In genomic region chr11:65377777-65378176, GRCh38 we compare ENCODE assay signal across 18 cellular contexts. TPM values are rescaled to one million over a fixed set of nuclear protein-coding genes. Genes with fewer than 3 reads are reported as not detected.
A peak's percentile ranks its signal among the peaks of the same experiment; 100 is the strongest.
DNase-seq lines count a peak whose midpoint lies in the region; ATAC-seq and TF ChIP-seq lines count a peak whose summit lies in the region.
"Had no signal": no experiment of that assay in that cellular context is flagged by ENCODE, and none has a peak within 500 bp of the region (broad histone marks: within the 10 kb centered on the region; RNA-seq: fewer than 3 reads in every experiment).

No MANE protein-coding gene starts in this region.

- no peak overlapping the region for H2BK5ac ChIP-seq in mesenchymal stem cell (ENCODE audit: low read depth, low read length, poor library complexity, severe bottlenecking)

- intact Hi-C loops in activated B cell treated with CpG ODN at 0.5 μM for 24 hours (cut with micrococcal nuclease), result loop anchor here (1.0 kb wide), 1 partner anchor 11 kb away; no protein-coding TSS in a partner anchor
- intact Hi-C loops in naive thymus-derived CD4-positive, alpha-beta T cell (cut with micrococcal nuclease), result no loop called here

- no peak for DNase-seq in activated T-cell treated with anti-CD3 and anti-CD28 coated beads, Interleukin-2, amount 50 U/mL, for 24 hours
- no peak for DNase-seq in activated T-cell treated with anti-CD3 and anti-CD28 coated beads, Interleukin-2, amount 50 U/mL, for 48 hours
- DNase-seq in activated B cell treated with CpG ODN at 0.5 μM for 24 hours, result no peak
- DNase-seq in mesenchymal stem cell, result no peak
- DNase-seq in effector memory CD4-positive, alpha-beta T cell, result no peak
- DNase-seq in naive thymus-derived CD4-positive, alpha-beta T cell, result no peak
- DNase-seq: activated CD4-positive, CD25-positive, alpha-beta regulatory T cell treated with anti-CD3 and anti-CD28 coated beads, Interleukin-2, amount 50 U/mL, for 72 hours; activated T-cell treated with anti-CD3 and anti-CD28 coated beads for 4 hours; GM23248; midbrain; NCI-H2081 treated with DMSO at 0.1 percent for 48 hours; NCI-H526; SW 1271 had no signal

- H3K18ac ChIP-seq in mesenchymal stem cell (ENCODE audit: low read depth in 1 of 2, low read length in 2 of 2), result peak overlapping the region in 1 of 2 experiments; percentile 4

- 88% methylated on average over 8 of the region's 8 CpGs for WGBS in mesenchymal stem cell

- H3K4me3 ChIP-seq in mesenchymal stem cell (ENCODE audit: insufficient read depth in 1 of 2, low read depth in 1 of 2, low read length in 2 of 2), result no peak overlapping the region
- no peak overlapping the region for H3K4me3 ChIP-seq in effector memory CD4-positive, alpha-beta T cell (ENCODE audit: insufficient read depth, low read depth, low read length, poor library complexity, severe bottlenecking)
- H3K4me3 ChIP-seq in naive thymus-derived CD4-positive, alpha-beta T cell (ENCODE audit: low read length), result no peak overlapping the region
- H3K4me3 ChIP-seq: adrenal gland, GM23248 had no signal

- H3K4me1 ChIP-seq in mesenchymal stem cell (ENCODE audit: control insufficient read depth, insufficient read depth, low read depth, low read length), result peaks cover 40% of the 10 kb centered on the region
- peaks cover 13% of the 10 kb centered on the region for H3K4me1 ChIP-seq in effector memory CD4-positive, alpha-beta T cell (ENCODE audit: control insufficient read depth, insufficient read depth, low read length, poor library complexity, severe bottlenecking)
- H3K4me1 ChIP-seq in naive thymus-derived CD4-positive, alpha-beta T cell (ENCODE audit: control insufficient read depth in 2 of 2, insufficient read depth in 2 of 2, low read length in 2 of 2), result peaks cover 8 to 9% of the 10 kb centered on the region in 2 donors

- H4K8ac ChIP-seq in mesenchymal stem cell (ENCODE audit: low read length), result no peak overlapping the region

- peak overlapping the region; percentile 69 for H2AK5ac ChIP-seq in mesenchymal stem cell (ENCODE audit: low read length, severe bottlenecking)

- no peak overlapping the region for H2BK15ac ChIP-seq in mesenchymal stem cell (ENCODE audit: low read depth, poor library complexity, severe bottlenecking)

- H2BK120ac ChIP-seq in mesenchymal stem cell (ENCODE audit: low read depth, low read length), result no peak overlapping the region

- H3K23ac ChIP-seq in mesenchymal stem cell (ENCODE audit: low read length in 2 of 2), result no peak overlapping the region

- POLR2A ChIA-PET in activated B cell treated with CpG ODN at 0.5 μM for 24 hours (lab: Charles Lee), result interaction anchor here (0.7 to 18.2 kb wide), 17 partner anchors 9 to 236 kb away, joined by 3 to 584 read pairs (median 7); partner anchors contain the start of genes FRMD8, MALAT1, MAP3K11 and NEAT1
- POLR2A ChIA-PET in naive thymus-derived CD4-positive, alpha-beta T cell (lab: Charles Lee), result interaction anchor here (0.6 to 17.2 kb wide), 5 partner anchors 8 to 126 kb away, joined by 3 to 460 read pairs (median 4); partner anchors contain the start of gene MALAT1

- H3K4me3 Mint-ChIP-seq in activated T-cell treated with anti-CD3 and anti-CD28 coated beads, Interleukin-2, amount 50 U/mL, for 24 hours, result no peak overlapping the region
- peak overlapping the region; percentile 11 for H3K4me3 Mint-ChIP-seq in activated B cell treated with CpG ODN at 0.5 μM for 24 hours
- no peak overlapping the region for H3K4me3 Mint-ChIP-seq in naive thymus-derived CD4-positive, alpha-beta T cell

- no peak overlapping the region for H3K4me2 ChIP-seq in mesenchymal stem cell (ENCODE audit: low read length, poor library complexity, severe bottlenecking)

- H3K9me3 ChIP-seq in mesenchymal stem cell (ENCODE audit: control insufficient read depth, low read length), result no peaks in the 10 kb centered on the region
- H3K9me3 ChIP-seq in effector memory CD4-positive, alpha-beta T cell (ENCODE audit: control insufficient read depth, low read length), result no peaks in the 10 kb centered on the region
- H3K9me3 ChIP-seq in naive thymus-derived CD4-positive, alpha-beta T cell (ENCODE audit: control insufficient read depth in 2 of 3, low read length in 3 of 3), result no peaks in the 10 kb centered on the region
- H3K9me3 ChIP-seq: adrenal gland had no signal

- CTCF ChIA-PET in activated B cell treated with CpG ODN at 0.5 μM for 24 hours (lab: Charles Lee), result interaction anchor here (0.7 to 2.1 kb wide), 15 partner anchors 10 to 216 kb away, joined by 3 to 13 read pairs (median 4); partner anchors contain the start of gene MALAT1
- CTCF ChIA-PET in naive thymus-derived CD4-positive, alpha-beta T cell (lab: Charles Lee), result interaction anchor here (0.9 kb wide), 1 partner anchor 127 kb away, joined by 3 read pairs; no protein-coding TSS in a partner anchor

- no peaks in the 10 kb centered on the region for H3K27me3 Mint-ChIP-seq in activated T-cell treated with anti-CD3 and anti-CD28 coated beads, Interleukin-2, amount 50 U/mL, for 24 hours
- H3K27me3 Mint-ChIP-seq in activated B cell treated with CpG ODN at 0.5 μM for 24 hours, result no peaks in the 10 kb centered on the region
- no peaks in the 10 kb centered on the region for H3K27me3 Mint-ChIP-seq in naive thymus-derived CD4-positive, alpha-beta T cell

- peak overlapping the region in 1 of 2 experiments; percentile 12 for H2BK12ac ChIP-seq in mesenchymal stem cell (ENCODE audit: low read length in 2 of 2)

- peaks cover 21% of the 10 kb centered on the region for H3K4me1 Mint-ChIP-seq in activated T-cell treated with anti-CD3 and anti-CD28 coated beads, Interleukin-2, amount 50 U/mL, for 24 hours (ENCODE audit: low read depth)
- H3K4me1 Mint-ChIP-seq in activated B cell treated with CpG ODN at 0.5 μM for 24 hours, result peaks cover 33% of the 10 kb centered on the region
- peaks cover 6 to 21% (median 16%) of the 10 kb centered on the region in 7 donors for H3K4me1 Mint-ChIP-seq in naive thymus-derived CD4-positive, alpha-beta T cell

- no peak overlapping the region for H2AFZ ChIP-seq in mesenchymal stem cell (ENCODE audit: low read depth, low read length)
- H2AFZ ChIP-seq: GM23248 had no signal

- H3K9ac ChIP-seq in mesenchymal stem cell (ENCODE audit: low read length), result no peak overlapping the region
- H3K9ac ChIP-seq: GM23248 had no signal

- H3K14ac ChIP-seq in mesenchymal stem cell (ENCODE audit: low read length in 2 of 2), result peak overlapping the region in 1 of 2 experiments; percentile 23

- H3K79me1 ChIP-seq in mesenchymal stem cell (replicated peaks; ENCODE audit: low read length, poor library complexity, severe bottlenecking), result peaks cover 8% of the 10 kb centered on the region

- no peaks in the 10 kb centered on the region for H3K27me3 ChIP-seq in mesenchymal stem cell (ENCODE audit: control insufficient read depth in 1 of 2, insufficient read depth in 1 of 2, low read length in 2 of 2)
- H3K27me3 ChIP-seq in effector memory CD4-positive, alpha-beta T cell (replicated peaks; ENCODE audit: control insufficient read depth, insufficient read depth, low read length, poor library complexity, severe bottlenecking), result no peaks in the 10 kb centered on the region
- H3K27me3 ChIP-seq in naive thymus-derived CD4-positive, alpha-beta T cell (ENCODE audit: control insufficient read depth in 2 of 2, insufficient read depth in 2 of 2, low read length in 2 of 2), result no peaks in the 10 kb centered on the region
- H3K27me3 ChIP-seq: adrenal gland had no signal

- H3K4ac ChIP-seq in mesenchymal stem cell (ENCODE audit: low read depth in 1 of 2, low read length in 2 of 2), result peak overlapping the region in 1 of 2 experiments; percentile 1

- no peak overlapping the region for H3K27ac ChIP-seq in mesenchymal stem cell (ENCODE audit: low read length, poor library complexity, severe bottlenecking)
- H3K27ac ChIP-seq in effector memory CD4-positive, alpha-beta T cell (ENCODE audit: insufficient read depth, low read length, poor library complexity, severe bottlenecking), result no peak overlapping the region
- no peak overlapping the region for H3K27ac ChIP-seq in naive thymus-derived CD4-positive, alpha-beta T cell (ENCODE audit: low read depth, low read length)
- H3K27ac ChIP-seq: adrenal gland, GM23248 had no signal

- TF ChIP-seq CTCF in activated B cell treated with CpG ODN at 0.5 μM for 24 hours (IDR thresholded peaks at IDR 0.05), result no peak

- H4K91ac ChIP-seq in mesenchymal stem cell (ENCODE audit: low read length), result no peak overlapping the region

- H3K36me3 Mint-ChIP-seq in activated T-cell treated with anti-CD3 and anti-CD28 coated beads, Interleukin-2, amount 50 U/mL, for 24 hours (ENCODE audit: low read depth), result peaks cover 1% of the 10 kb centered on the region
- peaks cover 2% of the 10 kb centered on the region for H3K36me3 Mint-ChIP-seq in activated B cell treated with CpG ODN at 0.5 μM for 24 hours (ENCODE audit: low read depth)
- peaks cover 0 to 3% (median 0%) of the 10 kb centered on the region in 5 donors for H3K36me3 Mint-ChIP-seq in naive thymus-derived CD4-positive, alpha-beta T cell

- H3K36me3 ChIP-seq in mesenchymal stem cell (ENCODE audit: control insufficient read depth in 1 of 2, insufficient read depth in 2 of 2, low read depth in 1 of 2, low read length in 2 of 2), result no peaks in the 10 kb centered on the region
- peaks cover 12% of the 10 kb centered on the region for H3K36me3 ChIP-seq in effector memory CD4-positive, alpha-beta T cell (ENCODE audit: control insufficient read depth, insufficient read depth, low read length)
- peaks cover 0 to 36% (median 0%) of the 10 kb centered on the region in 3 experiments for H3K36me3 ChIP-seq in naive thymus-derived CD4-positive, alpha-beta T cell (ENCODE audit: control insufficient read depth in 2 of 3, insufficient read depth in 3 of 3, low read length in 3 of 3)
- H3K36me3 ChIP-seq: adrenal gland had no signal

- no peak for ATAC-seq in activated B cell treated with CpG ODN at 0.5 μM for 24 hours (ENCODE audit: low read depth)
- ATAC-seq in HG02938 (IDR thresholded peaks at IDR 0.05; ENCODE audit: unreplicated experiment), result no peak
- ATAC-seq in HG03280 (IDR thresholded peaks at IDR 0.05; ENCODE audit: unreplicated experiment), result no peak
- ATAC-seq in naive thymus-derived CD4-positive, alpha-beta T cell, result no peak
- ATAC-seq: Panc1 had no signal

- H3K27ac Mint-ChIP-seq in activated T-cell treated with anti-CD3 and anti-CD28 coated beads, Interleukin-2, amount 50 U/mL, for 24 hours, result peak overlapping the region; percentile 8
- peak overlapping the region; percentile 86 for H3K27ac Mint-ChIP-seq in activated B cell treated with CpG ODN at 0.5 μM for 24 hours
- peak overlapping the region in 4 of 9 donors; percentile 47 to 62 (median 58) for H3K27ac Mint-ChIP-seq in naive thymus-derived CD4-positive, alpha-beta T cell

- H3K9me3 Mint-ChIP-seq in activated T-cell treated with anti-CD3 and anti-CD28 coated beads, Interleukin-2, amount 50 U/mL, for 24 hours, result no peaks in the 10 kb centered on the region
- no peaks in the 10 kb centered on the region for H3K9me3 Mint-ChIP-seq in activated B cell treated with CpG ODN at 0.5 μM for 24 hours
- no peaks in the 10 kb centered on the region for H3K9me3 Mint-ChIP-seq in naive thymus-derived CD4-positive, alpha-beta T cell

RNA-seq across cellular contexts. Expression of gene SLC25A45, which starts 4.7 kb away (rescaled TPM):
- total RNA-seq in activated B cell treated with CpG ODN at 0.5 μM for 24 hours, result 11.4 and 12.3 TPM in 2 replicates
- polyA plus RNA-seq in mesenchymal stem cell (2013, experiment 1 of 2), result 2.2 TPM
- 1.9 TPM for polyA plus RNA-seq in mesenchymal stem cell (2013, experiment 2 of 2)
- total RNA-seq in naive thymus-derived CD4-positive, alpha-beta T cell, result 10 to 100 TPM; 20.2 to 90.6 (median 34.1) TPM
- polyA plus RNA-seq in naive thymus-derived CD4-positive, alpha-beta T cell, result 10 to 100 TPM; 12.3 to 21.3 TPM

RNA-seq across cellular contexts. Expression of gene FRMD8, which starts 8.7 kb away (rescaled TPM):
- 68.6 and 70.6 TPM in 2 replicates for total RNA-seq in activated B cell treated with CpG ODN at 0.5 μM for 24 hours
- 24.6 TPM for polyA plus RNA-seq in mesenchymal stem cell (2013, experiment 1 of 2)
- 25.1 TPM for polyA plus RNA-seq in mesenchymal stem cell (2013, experiment 2 of 2)
- total RNA-seq in naive thymus-derived CD4-positive, alpha-beta T cell, result 10 to 100 TPM; 28.9 to 66.8 (median 44.7) TPM
- polyA plus RNA-seq in naive thymus-derived CD4-positive, alpha-beta T cell, result 10 to 100 TPM; 39.3 to 55.8 TPM

RNA-seq across cellular contexts. Expression of gene TIGD3, which starts 23.2 kb away (rescaled TPM):
- total RNA-seq in activated B cell treated with CpG ODN at 0.5 μM for 24 hours, result 1.4 and 1.6 TPM in 2 replicates
- 0.06 TPM for polyA plus RNA-seq in mesenchymal stem cell (2013, experiment 1 of 2)
- 0.05 TPM for polyA plus RNA-seq in mesenchymal stem cell (2013, experiment 2 of 2)
- total RNA-seq in naive thymus-derived CD4-positive, alpha-beta T cell, result 1 to 10 TPM in 4 of 5 experiments, under 1 TPM in 1; 0.39 to 2.0 (median 1.6) TPM
- under 1 TPM; 0.45 to 0.75 TPM for polyA plus RNA-seq in naive thymus-derived CD4-positive, alpha-beta T cell
- total RNA-seq: GM23248 had no signal
- polyA plus RNA-seq: GM23248, keratinocyte had no signal

RNA-seq across cellular contexts. Expression of gene DPF2, which starts 44.1 kb away (rescaled TPM):
- total RNA-seq in activated B cell treated with CpG ODN at 0.5 μM for 24 hours, result 88.3 and 89.6 TPM in 2 replicates
- 52.4 TPM for polyA plus RNA-seq in mesenchymal stem cell (2013, experiment 1 of 2)
- polyA plus RNA-seq in mesenchymal stem cell (2013, experiment 2 of 2), result 46.0 TPM
- total RNA-seq in naive thymus-derived CD4-positive, alpha-beta T cell, result 10 to 100 TPM; 45.3 to 99.3 (median 88.1) TPM
- polyA plus RNA-seq in naive thymus-derived CD4-positive, alpha-beta T cell, result 10 to 100 TPM; 52.4 to 70.6 TPM

RNA-seq across cellular contexts. Expression of gene NEAT1, which starts 44.8 kb away (rescaled TPM):
- total RNA-seq in activated B cell treated with CpG ODN at 0.5 μM for 24 hours, result 578 and 699 TPM in 2 replicates
- 51.2 TPM for polyA plus RNA-seq in mesenchymal stem cell (2013, experiment 1 of 2)
- polyA plus RNA-seq in mesenchymal stem cell (2013, experiment 2 of 2), result 44.5 TPM
- total RNA-seq in naive thymus-derived CD4-positive, alpha-beta T cell, result 1,000 to 10,000 TPM in 1 of 5 experiments, 100 to 1,000 TPM in 4; 358 to 1,454 (median 414) TPM
- polyA plus RNA-seq in naive thymus-derived CD4-positive, alpha-beta T cell, result 1 to 10 TPM; 2.5 to 2.6 TPM
